ENCODE assay signal across 1 cellular context in the genomic region with DNA sequence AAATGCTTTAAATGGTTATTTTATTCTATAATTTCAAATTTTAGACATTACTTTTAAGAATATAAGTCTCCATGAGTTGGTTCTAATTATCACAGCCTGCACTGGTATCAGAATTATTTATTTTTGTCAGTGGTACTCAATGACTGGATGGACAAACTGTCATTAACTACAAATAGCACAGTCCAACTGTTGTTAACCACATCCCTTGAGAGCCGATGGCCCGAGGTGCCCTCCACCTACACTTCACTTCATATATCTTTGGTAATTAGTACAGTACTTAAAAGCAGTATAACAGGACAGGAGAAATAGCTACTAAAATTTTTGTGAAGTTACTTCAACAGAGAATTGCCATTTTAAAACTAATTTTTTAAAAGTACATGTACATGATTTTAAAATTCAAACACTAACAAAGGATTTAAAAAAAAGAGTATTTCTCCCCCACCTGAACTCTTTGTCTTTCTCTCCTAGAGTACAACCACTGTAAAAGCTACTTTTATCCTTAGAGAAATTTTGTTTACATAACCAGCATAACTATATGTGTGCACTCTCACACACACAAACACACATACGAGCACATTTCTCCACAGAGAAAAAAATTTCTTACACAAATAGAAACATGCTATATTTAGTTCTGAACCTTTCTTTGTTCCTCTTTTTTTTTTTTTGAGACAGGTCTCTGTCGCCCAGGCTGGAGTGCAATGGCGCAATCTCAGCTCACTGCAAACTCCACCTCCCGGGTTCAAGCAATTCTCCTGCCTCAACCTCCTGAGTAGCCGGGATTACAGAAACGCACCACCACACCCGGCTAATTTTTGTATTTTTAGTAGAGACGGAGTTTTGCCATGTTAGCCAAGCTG.
TF ChIP-seq lines count a peak whose summit lies in the region.

No MANE protein-coding gene starts in this region.

TF ChIP-seq in WTC11, 78 proteins besides CTCF, POLR2A, EP300 and RAD21:
- TF ChIP-seq, protein P1, sequence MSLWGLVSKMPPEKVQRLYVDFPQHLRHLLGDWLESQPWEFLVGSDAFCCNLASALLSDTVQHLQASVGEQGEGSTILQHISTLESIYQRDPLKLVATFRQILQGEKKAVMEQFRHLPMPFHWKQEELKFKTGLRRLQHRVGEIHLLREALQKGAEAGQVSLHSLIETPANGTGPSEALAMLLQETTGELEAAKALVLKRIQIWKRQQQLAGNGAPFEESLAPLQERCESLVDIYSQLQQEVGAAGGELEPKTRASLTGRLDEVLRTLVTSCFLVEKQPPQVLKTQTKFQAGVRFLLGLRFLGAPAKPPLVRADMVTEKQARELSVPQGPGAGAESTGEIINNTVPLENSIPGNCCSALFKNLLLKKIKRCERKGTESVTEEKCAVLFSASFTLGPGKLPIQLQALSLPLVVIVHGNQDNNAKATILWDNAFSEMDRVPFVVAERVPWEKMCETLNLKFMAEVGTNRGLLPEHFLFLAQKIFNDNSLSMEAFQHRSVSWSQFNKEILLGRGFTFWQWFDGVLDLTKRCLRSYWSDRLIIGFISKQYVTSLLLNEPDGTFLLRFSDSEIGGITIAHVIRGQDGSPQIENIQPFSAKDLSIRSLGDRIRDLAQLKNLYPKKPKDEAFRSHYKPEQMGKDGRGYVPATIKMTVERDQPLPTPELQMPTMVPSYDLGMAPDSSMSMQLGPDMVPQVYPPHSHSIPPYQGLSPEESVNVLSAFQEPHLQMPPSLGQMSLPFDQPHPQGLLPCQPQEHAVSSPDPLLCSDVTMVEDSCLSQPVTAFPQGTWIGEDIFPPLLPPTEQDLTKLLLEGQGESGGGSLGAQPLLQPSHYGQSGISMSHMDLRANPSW (CRISPR knock-in tag; conservative IDR thresholded peaks at IDR 0.05; ENCODE audit: low read depth) = no peak
- TF ChIP-seq, protein P2, sequence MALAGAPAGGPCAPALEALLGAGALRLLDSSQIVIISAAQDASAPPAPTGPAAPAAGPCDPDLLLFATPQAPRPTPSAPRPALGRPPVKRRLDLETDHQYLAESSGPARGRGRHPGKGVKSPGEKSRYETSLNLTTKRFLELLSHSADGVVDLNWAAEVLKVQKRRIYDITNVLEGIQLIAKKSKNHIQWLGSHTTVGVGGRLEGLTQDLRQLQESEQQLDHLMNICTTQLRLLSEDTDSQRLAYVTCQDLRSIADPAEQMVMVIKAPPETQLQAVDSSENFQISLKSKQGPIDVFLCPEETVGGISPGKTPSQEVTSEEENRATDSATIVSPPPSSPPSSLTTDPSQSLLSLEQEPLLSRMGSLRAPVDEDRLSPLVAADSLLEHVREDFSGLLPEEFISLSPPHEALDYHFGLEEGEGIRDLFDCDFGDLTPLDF (CRISPR knock-in tag; IDR thresholded peaks at IDR 0.05) = no peak
- TF ChIP-seq, protein P3, sequence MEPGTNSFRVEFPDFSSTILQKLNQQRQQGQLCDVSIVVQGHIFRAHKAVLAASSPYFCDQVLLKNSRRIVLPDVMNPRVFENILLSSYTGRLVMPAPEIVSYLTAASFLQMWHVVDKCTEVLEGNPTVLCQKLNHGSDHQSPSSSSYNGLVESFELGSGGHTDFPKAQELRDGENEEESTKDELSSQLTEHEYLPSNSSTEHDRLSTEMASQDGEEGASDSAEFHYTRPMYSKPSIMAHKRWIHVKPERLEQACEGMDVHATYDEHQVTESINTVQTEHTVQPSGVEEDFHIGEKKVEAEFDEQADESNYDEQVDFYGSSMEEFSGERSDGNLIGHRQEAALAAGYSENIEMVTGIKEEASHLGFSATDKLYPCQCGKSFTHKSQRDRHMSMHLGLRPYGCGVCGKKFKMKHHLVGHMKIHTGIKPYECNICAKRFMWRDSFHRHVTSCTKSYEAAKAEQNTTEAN (CRISPR knock-in tag; IDR thresholded peaks at IDR 0.05) = no peak
- TF ChIP-seq PRRX2 (CRISPR knock-in tag; IDR thresholded peaks at IDR 0.05) = no peak
- TF ChIP-seq, protein P4, sequence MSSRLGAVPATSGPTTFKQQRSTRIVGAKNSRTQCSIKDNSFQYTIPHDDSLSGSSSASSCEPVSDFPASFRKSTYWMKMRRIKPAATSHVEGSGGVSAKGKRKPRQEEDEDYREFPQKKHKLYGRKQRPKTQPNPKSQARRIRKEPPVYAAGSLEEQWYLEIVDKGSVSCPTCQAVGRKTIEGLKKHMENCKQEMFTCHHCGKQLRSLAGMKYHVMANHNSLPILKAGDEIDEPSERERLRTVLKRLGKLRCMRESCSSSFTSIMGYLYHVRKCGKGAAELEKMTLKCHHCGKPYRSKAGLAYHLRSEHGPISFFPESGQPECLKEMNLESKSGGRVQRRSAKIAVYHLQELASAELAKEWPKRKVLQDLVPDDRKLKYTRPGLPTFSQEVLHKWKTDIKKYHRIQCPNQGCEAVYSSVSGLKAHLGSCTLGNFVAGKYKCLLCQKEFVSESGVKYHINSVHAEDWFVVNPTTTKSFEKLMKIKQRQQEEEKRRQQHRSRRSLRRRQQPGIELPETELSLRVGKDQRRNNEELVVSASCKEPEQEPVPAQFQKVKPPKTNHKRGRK (CRISPR knock-in tag; IDR thresholded peaks at IDR 0.05; ENCODE audit: borderline replicate concordance) = no peak
- TF ChIP-seq GABPB1 (CRISPR knock-in tag; IDR thresholded peaks at IDR 0.05) = no peak
- TF ChIP-seq, protein P5, sequence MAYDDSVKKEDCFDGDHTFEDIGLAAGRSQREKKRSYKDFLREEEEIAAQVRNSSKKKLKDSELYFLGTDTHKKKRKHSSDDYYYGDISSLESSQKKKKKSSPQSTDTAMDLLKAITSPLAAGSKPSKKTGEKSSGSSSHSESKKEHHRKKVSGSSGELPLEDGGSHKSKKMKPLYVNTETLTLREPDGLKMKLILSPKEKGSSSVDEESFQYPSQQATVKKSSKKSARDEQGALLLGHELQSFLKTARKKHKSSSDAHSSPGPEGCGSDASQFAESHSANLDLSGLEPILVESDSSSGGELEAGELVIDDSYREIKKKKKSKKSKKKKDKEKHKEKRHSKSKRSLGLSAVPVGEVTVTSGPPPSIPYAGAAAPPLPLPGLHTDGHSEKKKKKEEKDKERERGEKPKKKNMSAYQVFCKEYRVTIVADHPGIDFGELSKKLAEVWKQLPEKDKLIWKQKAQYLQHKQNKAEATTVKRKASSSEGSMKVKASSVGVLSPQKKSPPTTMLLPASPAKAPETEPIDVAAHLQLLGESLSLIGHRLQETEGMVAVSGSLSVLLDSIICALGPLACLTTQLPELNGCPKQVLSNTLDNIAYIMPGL (CRISPR knock-in tag; IDR thresholded peaks at IDR 0.05) = no peak
- TF ChIP-seq, protein P6, sequence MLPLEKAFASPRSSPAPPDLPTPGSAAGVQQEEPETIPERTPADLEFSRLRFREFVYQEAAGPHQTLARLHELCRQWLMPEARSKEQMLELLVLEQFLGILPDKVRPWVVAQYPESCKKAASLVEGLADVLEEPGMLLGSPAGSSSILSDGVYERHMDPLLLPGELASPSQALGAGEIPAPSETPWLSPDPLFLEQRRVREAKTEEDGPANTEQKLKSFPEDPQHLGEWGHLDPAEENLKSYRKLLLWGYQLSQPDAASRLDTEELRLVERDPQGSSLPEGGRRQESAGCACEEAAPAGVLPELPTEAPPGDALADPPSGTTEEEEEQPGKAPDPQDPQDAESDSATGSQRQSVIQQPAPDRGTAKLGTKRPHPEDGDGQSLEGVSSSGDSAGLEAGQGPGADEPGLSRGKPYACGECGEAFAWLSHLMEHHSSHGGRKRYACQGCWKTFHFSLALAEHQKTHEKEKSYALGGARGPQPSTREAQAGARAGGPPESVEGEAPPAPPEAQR (CRISPR knock-in tag; IDR thresholded peaks at IDR 0.05) = no peak
- TF ChIP-seq, protein P7, sequence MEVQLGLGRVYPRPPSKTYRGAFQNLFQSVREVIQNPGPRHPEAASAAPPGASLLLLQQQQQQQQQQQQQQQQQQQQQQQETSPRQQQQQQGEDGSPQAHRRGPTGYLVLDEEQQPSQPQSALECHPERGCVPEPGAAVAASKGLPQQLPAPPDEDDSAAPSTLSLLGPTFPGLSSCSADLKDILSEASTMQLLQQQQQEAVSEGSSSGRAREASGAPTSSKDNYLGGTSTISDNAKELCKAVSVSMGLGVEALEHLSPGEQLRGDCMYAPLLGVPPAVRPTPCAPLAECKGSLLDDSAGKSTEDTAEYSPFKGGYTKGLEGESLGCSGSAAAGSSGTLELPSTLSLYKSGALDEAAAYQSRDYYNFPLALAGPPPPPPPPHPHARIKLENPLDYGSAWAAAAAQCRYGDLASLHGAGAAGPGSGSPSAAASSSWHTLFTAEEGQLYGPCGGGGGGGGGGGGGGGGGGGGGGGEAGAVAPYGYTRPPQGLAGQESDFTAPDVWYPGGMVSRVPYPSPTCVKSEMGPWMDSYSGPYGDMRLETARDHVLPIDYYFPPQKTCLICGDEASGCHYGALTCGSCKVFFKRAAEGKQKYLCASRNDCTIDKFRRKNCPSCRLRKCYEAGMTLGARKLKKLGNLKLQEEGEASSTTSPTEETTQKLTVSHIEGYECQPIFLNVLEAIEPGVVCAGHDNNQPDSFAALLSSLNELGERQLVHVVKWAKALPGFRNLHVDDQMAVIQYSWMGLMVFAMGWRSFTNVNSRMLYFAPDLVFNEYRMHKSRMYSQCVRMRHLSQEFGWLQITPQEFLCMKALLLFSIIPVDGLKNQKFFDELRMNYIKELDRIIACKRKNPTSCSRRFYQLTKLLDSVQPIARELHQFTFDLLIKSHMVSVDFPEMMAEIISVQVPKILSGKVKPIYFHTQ (CRISPR knock-in tag; IDR thresholded peaks at IDR 0.05) = no peak
- TF ChIP-seq CREB1 (CRISPR knock-in tag; IDR thresholded peaks at IDR 0.05) = no peak
- TF ChIP-seq NR3C1 (CRISPR knock-in tag; conservative IDR thresholded peaks at IDR 0.05; ENCODE audit: low read depth) = no peak
- TF ChIP-seq FOXP1 (CRISPR knock-in tag; IDR thresholded peaks at IDR 0.05; ENCODE audit: borderline replicate concordance) = no peak
- no peak for TF ChIP-seq ZNF121 (CRISPR knock-in tag; IDR thresholded peaks at IDR 0.05)
- TF ChIP-seq, protein P8, sequence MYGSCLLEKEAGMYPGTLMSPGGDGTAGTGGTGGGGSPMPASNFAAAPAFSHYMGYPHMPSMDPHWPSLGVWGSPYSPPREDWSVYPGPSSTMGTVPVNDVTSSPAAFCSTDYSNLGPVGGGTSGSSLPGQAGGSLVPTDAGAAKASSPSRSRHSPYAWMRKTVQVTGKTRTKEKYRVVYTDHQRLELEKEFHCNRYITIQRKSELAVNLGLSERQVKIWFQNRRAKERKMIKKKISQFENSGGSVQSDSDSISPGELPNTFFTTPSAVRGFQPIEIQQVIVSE (CRISPR knock-in tag; IDR thresholded peaks at IDR 0.05; ENCODE audit: borderline replicate concordance) = no peak
- TF ChIP-seq, protein P9, sequence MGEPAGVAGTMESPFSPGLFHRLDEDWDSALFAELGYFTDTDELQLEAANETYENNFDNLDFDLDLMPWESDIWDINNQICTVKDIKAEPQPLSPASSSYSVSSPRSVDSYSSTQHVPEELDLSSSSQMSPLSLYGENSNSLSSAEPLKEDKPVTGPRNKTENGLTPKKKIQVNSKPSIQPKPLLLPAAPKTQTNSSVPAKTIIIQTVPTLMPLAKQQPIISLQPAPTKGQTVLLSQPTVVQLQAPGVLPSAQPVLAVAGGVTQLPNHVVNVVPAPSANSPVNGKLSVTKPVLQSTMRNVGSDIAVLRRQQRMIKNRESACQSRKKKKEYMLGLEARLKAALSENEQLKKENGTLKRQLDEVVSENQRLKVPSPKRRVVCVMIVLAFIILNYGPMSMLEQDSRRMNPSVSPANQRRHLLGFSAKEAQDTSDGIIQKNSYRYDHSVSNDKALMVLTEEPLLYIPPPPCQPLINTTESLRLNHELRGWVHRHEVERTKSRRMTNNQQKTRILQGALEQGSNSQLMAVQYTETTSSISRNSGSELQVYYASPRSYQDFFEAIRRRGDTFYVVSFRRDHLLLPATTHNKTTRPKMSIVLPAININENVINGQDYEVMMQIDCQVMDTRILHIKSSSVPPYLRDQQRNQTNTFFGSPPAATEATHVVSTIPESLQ (CRISPR knock-in tag; IDR thresholded peaks at IDR 0.05) = no peak
- TF ChIP-seq SMAD3 (CRISPR knock-in tag; IDR thresholded peaks at IDR 0.05; ENCODE audit: borderline replicate concordance) = no peak
- TF ChIP-seq, protein P10, sequence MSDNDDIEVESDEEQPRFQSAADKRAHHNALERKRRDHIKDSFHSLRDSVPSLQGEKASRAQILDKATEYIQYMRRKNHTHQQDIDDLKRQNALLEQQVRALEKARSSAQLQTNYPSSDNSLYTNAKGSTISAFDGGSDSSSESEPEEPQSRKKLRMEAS (CRISPR knock-in tag; IDR thresholded peaks at IDR 0.05) = no peak
TF ChIP-seq in WTC11: peak in this region for 0.
